In genomic region chr15:48581221-48581620, GRCh38 we compare ENCODE assay signal across 15 cellular contexts.
"Had no signal": no experiment of that assay in that cellular context is flagged by ENCODE, and none has a peak within 500 bp of the region (broad histone marks: within the 10 kb centered on the region; RNA-seq: fewer than 3 reads in every experiment).

No MANE protein-coding gene starts in this region.

- H3K27me3 ChIP-seq: ascending aorta, cardiac muscle cell, foreskin keratinocyte, right lobe of liver, stomach had no signal

- H3K9me3 ChIP-seq: ascending aorta, prostate gland, right lobe of liver, stomach, thoracic aorta had no signal

- H3K27ac ChIP-seq: cardiac muscle cell, foreskin keratinocyte, prostate gland, right lobe of liver, stomach had no signal

- H3K4me3 ChIP-seq: cardiac muscle cell, prostate gland, right lobe of liver, stomach, thoracic aorta had no signal

- H3K36me3 ChIP-seq: ascending aorta, cardiac muscle cell, prostate gland, right lobe of liver, thoracic aorta had no signal

- ATAC-seq: activated naive CD8-positive, alpha-beta T cell treated with anti-CD3 and anti-CD28 coated beads, Interleukin-2, amount 50 U/mL, for 24 hours; activated T-helper 17 cell treated with anti-CD3 and anti-CD28 coated beads, Interleukin-2, amount 50 U/mL, for 72 hours; foreskin keratinocyte; right lobe of liver had no signal

- H3K4me1 ChIP-seq: prostate gland, right lobe of liver had no signal

- DNase-seq: activated CD4-positive, CD25-positive, alpha-beta regulatory T cell treated with anti-CD3 and anti-CD28 coated beads, Interleukin-2, amount 50 U/mL, for 72 hours; activated naive CD4-positive, alpha-beta T cell treated with anti-CD3 and anti-CD28 coated beads for 36 hours; activated naive CD8-positive, alpha-beta T cell treated with anti-CD3 and anti-CD28 coated beads, Interleukin-2, amount 50 U/mL, for 24 hours; foreskin keratinocyte; glutamatergic neuron; mesendoderm; occipital lobe; right lobe of liver; stimulated activated CD4-positive, alpha-beta T cell treated with anti-CD3 and anti-CD28 coated beads, Interleukin-1b, Interleukin-23, amount 100 ng/mL, for 48 hours; stomach had no signal
